ENCODE assay signal across 10 cellular contexts in the genomic region with DNA sequence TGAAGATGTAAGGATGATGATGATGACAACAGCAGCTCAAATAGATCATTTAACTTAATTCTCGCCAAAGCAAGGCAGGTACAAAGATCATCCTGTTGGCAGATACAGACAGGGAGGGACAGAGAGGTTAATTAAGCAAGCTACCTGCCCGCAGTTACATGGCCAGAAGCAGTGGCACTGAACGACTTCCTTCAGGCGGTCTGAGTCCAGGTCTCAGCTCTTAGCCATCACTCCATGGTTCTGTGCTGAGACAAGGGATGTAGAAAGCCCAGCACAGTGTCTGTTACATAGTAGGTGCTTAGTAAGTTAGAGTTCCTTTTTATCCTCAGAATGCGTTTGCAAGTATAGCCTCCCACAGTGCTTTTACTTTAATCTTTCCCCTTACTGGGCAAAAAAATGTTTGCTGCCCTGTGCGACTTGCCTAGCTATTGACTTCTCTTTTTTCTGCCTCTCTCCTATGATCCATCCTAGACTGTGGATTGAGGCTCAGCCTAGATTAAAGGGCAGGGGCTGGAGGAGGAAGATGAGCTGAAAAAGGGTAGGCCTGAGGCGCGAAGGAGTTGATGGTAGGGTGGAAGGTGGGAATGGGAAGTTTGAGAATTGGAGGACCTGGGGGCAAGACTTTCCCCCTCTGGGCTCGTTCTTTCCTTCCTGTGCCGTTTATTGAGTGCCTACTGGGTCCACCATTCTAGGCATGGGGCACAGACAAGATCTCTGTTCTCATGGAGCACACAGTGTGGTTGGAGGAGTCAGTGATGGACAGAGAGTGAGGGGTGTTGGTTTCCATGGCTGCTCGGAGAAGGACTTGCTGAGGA.
A peak's percentile ranks its signal among the peaks of the same experiment; 100 is the strongest.
DNase-seq lines count a peak whose midpoint lies in the region; ATAC-seq and TF ChIP-seq lines count a peak whose summit lies in the region.
"Had no signal": no experiment of that assay in that cellular context is flagged by ENCODE, and none has a peak within 500 bp of the region (broad histone marks: within the 10 kb centered on the region; RNA-seq: fewer than 3 reads in every experiment).

No MANE protein-coding gene starts in this region.

- intact Hi-C loops in dendritic cell treated with granulocyte-macrophage colony-stimulating factor and Interleukin-4, amounts not matched to agents 40 ng/mL and 50 ng/mL, for 4 days (cut with micrococcal nuclease) = loop anchor here (5.0 to 10.0 kb wide), 3 partner anchors 41 to 104 kb away; no protein-coding TSS in a partner anchor
- intact Hi-C loops in spleen (cut with DNase I; ENCODE audit: low total_unique reads) = no loop called here

- peak overlapping the region; percentile 82 for H3K27ac Mint-ChIP-seq in dendritic cell treated with granulocyte-macrophage colony-stimulating factor and Interleukin-4, amounts not matched to agents 40 ng/mL and 50 ng/mL, for 4 days

- H3K4me3 Mint-ChIP-seq in dendritic cell treated with granulocyte-macrophage colony-stimulating factor and Interleukin-4, amounts not matched to agents 40 ng/mL and 50 ng/mL, for 4 days = peak overlapping the region; percentile 44

- no peaks in the 10 kb centered on the region for H3K9me3 Mint-ChIP-seq in dendritic cell treated with granulocyte-macrophage colony-stimulating factor and Interleukin-4, amounts not matched to agents 40 ng/mL and 50 ng/mL, for 4 days

- peak overlapping the region; percentile 60 for H3K4me2 ChIP-seq in OCI-LY1 (ENCODE audit: low read length)

- DNase-seq in SKM-1 treated with dmso at 0.1 percent for 144 hours (lab: John Stamatoyannopoulos, UW; ENCODE audit: unreplicated experiment) (peak; percentile 22), SKM-1 (lab: John Stamatoyannopoulos, UW; ENCODE audit: unreplicated experiment) (no peak), spleen (no peak), globus pallidus (ENCODE audit: low spot score) (no peak), NCI-H1417 treated with DMSO at 0.1 percent for 48 hours (lab: John Stamatoyannopoulos, UW) (no peak)
- DNase-seq: GOT3 had no signal

- no peak for TF ChIP-seq POLR2A in spleen (IDR thresholded peaks at IDR 0.05)

- peaks cover 26% of the 10 kb centered on the region for H3K36me3 ChIP-seq in OCI-LY1 (ENCODE audit: insufficient read depth, low read length)
- peaks cover 0 to 14% (median 0%) of the 10 kb centered on the region in 6 donors for H3K36me3 ChIP-seq in spleen

- no peaks in the 10 kb centered on the region for H4K20me1 ChIP-seq in OCI-LY1 (ENCODE audit: insufficient read depth, low read length)

- H3K4me3 ChIP-seq in OCI-LY1 (ENCODE audit: low read depth, low read length, poor library complexity, severe bottlenecking) (peak overlapping the region; percentile 39), spleen (no peak overlapping the region)

- H3K27me3 Mint-ChIP-seq in dendritic cell treated with granulocyte-macrophage colony-stimulating factor and Interleukin-4, amounts not matched to agents 40 ng/mL and 50 ng/mL, for 4 days = no peaks in the 10 kb centered on the region

- H3K4me1 ChIP-seq in OCI-LY1 (ENCODE audit: insufficient read depth, low read length, severe bottlenecking) = peaks cover 75% of the 10 kb centered on the region
- peaks cover 39 to 91% (median 80%) of the 10 kb centered on the region in 6 donors for H3K4me1 ChIP-seq in spleen

- H3K79me2 ChIP-seq in OCI-LY1 (ENCODE audit: insufficient read depth, low read length) = peaks cover 15% of the 10 kb centered on the region; the same call in 1 of the 2 replicates

- H3F3A ChIP-seq in OCI-LY1 (ENCODE audit: insufficient read depth, low read length) = 0 out of 2 replicates have a peak, but pooled peaks cover 18% of the 10 kb centered on the region

- WGBS in spleen, 5 donors = 59 to 69% (median 65%) methylated on average over 11 of the region's 11 CpGs

- TF ChIP-seq CTCF in OCI-LY1 (IDR thresholded peaks at IDR 0.05; ENCODE audit: low read length) (no peak), spleen (IDR thresholded peaks at IDR 0.05 in 8 of 11, conservative IDR thresholded peaks at IDR 0.05 in 3 of 11) (no peak)

- H3K27ac ChIP-seq in OCI-LY1 (ENCODE audit: low read depth, low read length, poor library complexity, severe bottlenecking) = peak overlapping the region; percentile 98
- peak overlapping the region; percentile 22 to 85 (median 78) for H3K27ac ChIP-seq in spleen
- H3K27ac ChIP-seq: epithelial cell of prostate had no signal

- peaks cover 12% of the 10 kb centered on the region for H3K36me3 Mint-ChIP-seq in dendritic cell treated with granulocyte-macrophage colony-stimulating factor and Interleukin-4, amounts not matched to agents 40 ng/mL and 50 ng/mL, for 4 days (ENCODE audit: low read depth)

- no peak for ATAC-seq in GM21515 (IDR thresholded peaks at IDR 0.05; ENCODE audit: unreplicated experiment)

- peak overlapping the region; percentile 71 for H3K9ac ChIP-seq in OCI-LY1 (ENCODE audit: low read length)

- H3K9me2 ChIP-seq in OCI-LY1 (ENCODE audit: low read depth, low read length) = no peaks in the 10 kb centered on the region

- H3K27me3 ChIP-seq in OCI-LY1 (ENCODE audit: insufficient read depth, low read length) (no peaks in the 10 kb centered on the region), spleen (replicated peaks in 1 of 7) (no peaks in the 10 kb centered on the region)

- peaks cover 78% of the 10 kb centered on the region for H3K4me1 Mint-ChIP-seq in dendritic cell treated with granulocyte-macrophage colony-stimulating factor and Interleukin-4, amounts not matched to agents 40 ng/mL and 50 ng/mL, for 4 days (ENCODE audit: low read depth)

- H3K9me3 ChIP-seq in OCI-LY1 (ENCODE audit: low read length) (peaks cover 2% of the 10 kb centered on the region), spleen (peaks cover 0 to 1% (median 0%) of the 10 kb centered on the region in 8 donors)

- no peak overlapping the region for H2AFZ ChIP-seq in OCI-LY1 (ENCODE audit: low read length)
